ENCODE assay signal across 8 cellular contexts in genomic region chr10:6202684-6203330, GRCh38. TPM values are rescaled to one million over a fixed set of nuclear protein-coding genes. Genes with fewer than 3 reads are reported as not detected.
A peak's percentile ranks its signal among the peaks of the same experiment; 100 is the strongest.
DNase-seq lines count a peak whose midpoint lies in the region; ATAC-seq and TF ChIP-seq lines count a peak whose summit lies in the region.

Gene PFKFB3 (plus strand): TSS chr10:6202932. CDS start chr10:6203261, 329 bp downstream.

- H3K27ac ChIP-seq in GM23248: peak within 1 kb of the TSS; percentile 87
- peak within 1 kb of the TSS; percentile 61 to 99 (median 94) for H3K27ac ChIP-seq in heart left ventricle

- H3K4me3 ChIP-seq in GM06990 (replicated peaks; ENCODE audit: low read depth, low read length): peak within 1 kb of the TSS; percentile 73
- H3K4me3 ChIP-seq in GM23248: peak within 1 kb of the TSS; percentile 99
- H3K4me3 ChIP-seq in adipocyte (ENCODE audit: low read length): peak within 1 kb of the TSS; percentile 99
- peak within 1 kb of the TSS; percentile 66 to 89 (median 78) for H3K4me3 ChIP-seq in heart left ventricle

- peak; percentile 89 to 99 for TF ChIP-seq POLR2A in heart left ventricle (IDR thresholded peaks at IDR 0.05)

- H3K27ac Mint-ChIP-seq in type B pancreatic cell: peak within 1 kb of the TSS; percentile 68

- H3K9me3 ChIP-seq in GM23248 (ENCODE audit: low read depth) (no peaks in the 10 kb centered on the region), adipocyte (ENCODE audit: control insufficient read depth, low read length) (no peaks in the 10 kb centered on the region), heart left ventricle (no peaks in the 10 kb centered on the region)

- no peaks in the 10 kb centered on the region; the same call in 1 of the 2 replicates for H3K27me3 ChIP-seq in GM06990 (replicated peaks; ENCODE audit: control insufficient read depth, insufficient read depth, low read length)
- no peaks in the 10 kb centered on the region for H3K27me3 ChIP-seq in GM23248 (replicated peaks; ENCODE audit: insufficient read depth)
- no peaks in the 10 kb centered on the region for H3K27me3 ChIP-seq in adipocyte (replicated peaks; ENCODE audit: control insufficient read depth, insufficient read depth, low read length)
- H3K27me3 ChIP-seq in heart left ventricle: no peaks in the 10 kb centered on the region

- peaks cover 26% of the 10 kb centered on the region for H3K79me2 ChIP-seq in GM23248 (ENCODE audit: insufficient read depth)

- peak within 1 kb of the TSS; percentile 95 for H3K9ac ChIP-seq in GM23248
- H3K9ac ChIP-seq in adipocyte (ENCODE audit: low read length): peak within 1 kb of the TSS; percentile 97

- no peaks in the 10 kb centered on the region for H3K9me2 ChIP-seq in GM23248 (ENCODE audit: insufficient read depth)

- peak within 1 kb of the TSS; percentile 98 for H3K4me2 ChIP-seq in GM23248 (ENCODE audit: unreplicated experiment)

- H3K4me1 ChIP-seq in GM23248 (ENCODE audit: insufficient read depth) (peaks cover 17% of the 10 kb centered on the region), adipocyte (ENCODE audit: control insufficient read depth, insufficient read depth, low read length) (peaks cover 42% of the 10 kb centered on the region), heart left ventricle (peaks cover 0 to 59% (median 30%) of the 10 kb centered on the region in 12 donors)

- H3F3A ChIP-seq in GM23248 (ENCODE audit: insufficient read depth): 0 out of 2 replicates have a peak, but pooled peaks cover 5% of the 10 kb centered on the region

- intact Hi-C loops in heart left ventricle (cut with DNase I): loop anchor here (1.0 to 10.0 kb wide), 14 partner anchors 36 to 200 kb away; partner anchors contain the start of gene RBM17 (in 1 of the 10)
- intact Hi-C loops in posterior cingulate gyrus (cut with DNase I): loop anchor here (1.0 to 5.0 kb wide), 4 partner anchors 40 to 198 kb away; no protein-coding TSS in a partner anchor

- H3K36me3 Mint-ChIP-seq in type B pancreatic cell: peaks cover 6% of the 10 kb centered on the region

- H3K4me3 Mint-ChIP-seq in type B pancreatic cell: peak within 1 kb of the TSS; percentile 94

- 0 to 1% methylated on average over 22 to 67 of the region's 75 CpGs for WGBS in GM23248 (ENCODE audit: low coverage in 1 of 2, low lambda C conversion rate in 2 of 2, missing lambda C conversion rate in 2 of 2), 2 experiments
- 0% methylated on average over 21 to 75 of the region's 75 CpGs for WGBS in heart left ventricle, 4 donors

- H3K36me3 ChIP-seq in GM06990 (ENCODE audit: control insufficient read depth, insufficient read depth, low read length) (no peaks in the 10 kb centered on the region), GM23248 (ENCODE audit: low read depth) (no peaks in the 10 kb centered on the region), adipocyte (ENCODE audit: control insufficient read depth, insufficient read depth, low read length, severe bottlenecking) (peaks cover 5% of the 10 kb centered on the region), heart left ventricle (no peaks in the 10 kb centered on the region)

- peaks cover 41% of the 10 kb centered on the region for H3K27me3 Mint-ChIP-seq in type B pancreatic cell

- H3K9me3 Mint-ChIP-seq in type B pancreatic cell: no peaks in the 10 kb centered on the region

- H2AFZ ChIP-seq in GM23248: peak within 1 kb of the TSS; percentile 72

- peak; percentile 95 for ATAC-seq in heart left ventricle

- peaks cover 10% of the 10 kb centered on the region for H3K4me1 Mint-ChIP-seq in type B pancreatic cell (ENCODE audit: unreplicated experiment)

- 0 out of 2 replicates have a peak, but pooled peaks cover 2% of the 10 kb centered on the region for H4K20me1 ChIP-seq in GM23248 (ENCODE audit: insufficient read depth)

- in situ Hi-C loops in GM23248 (cut with MboI): loop anchor here (10.0 kb wide), 1 partner anchor 192 kb away; no protein-coding TSS in a partner anchor

- TF ChIP-seq CTCF in GM06990 (IDR thresholded peaks at IDR 0.05; ENCODE audit: insufficient read depth, low read length, poor library complexity, severe bottlenecking) (peak; percentile 68), heart left ventricle (IDR thresholded peaks at IDR 0.05) (peak in 11 of 12 donors; percentile 96 to 99 (median 98)), type B pancreatic cell (conservative IDR thresholded peaks at IDR 0.05) (peak; percentile 97)

- DNase-seq in GM06990 (ENCODE audit: extremely low read depth, insufficient read length) (peak; percentile 89), GM23248 (peak; percentile 98), LHCN-M2 (ENCODE audit: low read depth) (peak; percentile 91), SW480 (ENCODE audit: low spot score) (peak; percentile 87), adipocyte (ENCODE audit: low read depth) (peak; percentile 98), heart left ventricle (peak; percentile 96 to 99 (median 97)), posterior cingulate gyrus (peak; percentile 95 to 100 (median 96)), type B pancreatic cell (ENCODE audit: extremely low spot score, unreplicated experiment) (peak; percentile 98)

RNA-seq across cellular contexts. Expression of gene PFKFB3, which starts in this region (rescaled TPM):
- 14.5 and 23.6 TPM in 2 replicates for total RNA-seq in GM23248 (2014; rRNA removed; shearing (Covaris generic))
- polyA plus RNA-seq in GM23248 (2016; fragmentation: Nextera tagmentation; extraction: Ambion mirVana) (23.5 and 23.7 TPM in 2 replicates), heart left ventricle (10 to 100 TPM in 1 of 2 donors, 1 to 10 TPM in 1; 6.2 to 11.9 TPM)
- total RNA-seq in LHCN-M2 (2014; rRNA removed) (19.7 and 23.3 TPM in 2 replicates), heart left ventricle (10 to 100 TPM in 7 of 9 donors, 1 to 10 TPM in 2; 8.4 to 53.1 (median 15.1) TPM), type B pancreatic cell (ENCODE audit: low replicate concordance) (14.0 and 30.2 TPM in 2 replicates)
- polyA plus RNA-seq in LHCN-M2 (2012): 22.7 TPM

Comparison
In these comparisons a context has a peak if more than half of its experiments do, and no peak if none do; other contexts are left out.
1. Peak in every context shown above with its lines: DNase-seq, ATAC-seq, H3K4me3 ChIP-seq and H3K27ac ChIP-seq.